ENCODE assay signal across 19 cellular contexts in the genomic region with DNA sequence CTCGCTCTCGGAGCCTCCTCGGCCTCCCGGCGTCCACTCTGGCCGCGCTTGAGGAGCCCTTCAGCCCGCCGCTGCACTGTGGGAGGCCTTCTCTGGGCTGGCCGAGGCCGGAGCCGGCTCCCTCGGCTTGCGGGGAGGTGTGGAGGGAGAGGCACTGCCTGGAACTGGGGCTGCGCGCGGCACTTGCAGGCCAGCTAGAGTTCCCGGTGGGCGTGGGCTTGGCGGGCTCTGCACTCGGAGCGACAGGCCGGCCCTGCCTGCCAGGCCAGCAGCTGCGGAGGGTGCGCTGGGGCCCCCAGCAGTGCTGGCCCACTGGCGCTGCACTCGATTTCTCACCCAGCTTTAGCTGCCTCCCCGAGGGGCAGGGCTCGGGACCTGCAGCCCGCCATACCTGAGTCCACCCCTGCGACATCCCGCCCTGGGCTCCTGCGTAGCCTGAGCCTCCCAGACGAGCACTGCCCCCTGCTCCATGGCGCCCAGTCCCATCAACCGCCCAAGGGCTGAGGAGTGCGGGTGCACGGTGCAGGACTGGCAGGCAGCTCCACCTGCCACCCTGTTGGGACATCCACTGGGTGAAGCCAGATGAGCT.
DNase-seq lines count a peak whose midpoint lies in the region; ATAC-seq and TF ChIP-seq lines count a peak whose summit lies in the region.
"Had no signal": no experiment of that assay in that cellular context is flagged by ENCODE, and none has a peak within 500 bp of the region (broad histone marks: within the 10 kb centered on the region; RNA-seq: fewer than 3 reads in every experiment).

No MANE protein-coding gene starts in this region.

- no peak overlapping the region for H3K4ac ChIP-seq in neuronal stem cell (ENCODE audit: low read length)

- no peak overlapping the region for H3K23ac ChIP-seq in neuronal stem cell (ENCODE audit: low read depth, low read length, poor library complexity)

- 95% methylated on average over 38 of the region's 38 CpGs for WGBS in right cardiac atrium
- WGBS in neuronal stem cell (ENCODE audit: extremely low coverage in 2 of 2, insufficient read length in 2 of 2, insufficient replicate concordance in 1 of 2), 2 donors: no CpG with 5 or more reads among the region's 38 CpGs

- no peak overlapping the region for H2BK12ac ChIP-seq in neuronal stem cell (ENCODE audit: low read length)

- H2AFZ ChIP-seq in neuronal stem cell (ENCODE audit: low read length): no peak overlapping the region
- H2AFZ ChIP-seq: GM23338 had no signal

- no peak overlapping the region for H2BK15ac ChIP-seq in neuronal stem cell (ENCODE audit: low read length)

- peak overlapping the region; percentile 63 for H3K14ac ChIP-seq in neuronal stem cell (ENCODE audit: low read length)

- DNase-seq in NCI-H345 (lab: John Stamatoyannopoulos, UW) (peak; percentile 5), NCI-H345 treated with DMSO at 0.1 percent for 48 hours (lab: John Stamatoyannopoulos, UW; ENCODE audit: unreplicated experiment) (no peak), right cardiac atrium (peak in 2 of 3 donors; percentile 17 to 34), left ventricle myocardium superior (no peak), neuronal stem cell (ENCODE audit: low spot score) (no peak), upper lobe of right lung (no peak), GDM1 (lab: John Stamatoyannopoulos, UW) (no peak)
- DNase-seq: CD4-positive, alpha-beta memory T cell; DMS153; DND-41; EL; H7; HFFc6 had no signal

- no peak overlapping the region for H3K4me2 ChIP-seq in neuronal stem cell (ENCODE audit: insufficient read depth, low read length, poor library complexity, severe bottlenecking)
- H3K4me2 ChIP-seq: A549, BLaER1, GM23338 had no signal

- H3K4me3 ChIP-seq in right cardiac atrium (ENCODE audit: low read length) (no peak overlapping the region), neuronal stem cell (ENCODE audit: low read length in 2 of 2) (no peak overlapping the region), upper lobe of right lung (no peak overlapping the region)
- H3K4me3 ChIP-seq: A549, BLaER1, GM23338 had no signal

- no peak overlapping the region for H2BK5ac ChIP-seq in neuronal stem cell (ENCODE audit: low read length)

- ATAC-seq in right cardiac atrium (no peak), left ventricle myocardium superior (no peak), upper lobe of right lung (peak; percentile 9), GM21576 (IDR thresholded peaks at IDR 0.05; ENCODE audit: unreplicated experiment) (no peak)
- ATAC-seq: A549, GM23338, HCT116 had no signal

- peak overlapping the region; percentile 44 for H3K9ac ChIP-seq in neuronal stem cell (ENCODE audit: low read depth, low read length, poor library complexity)
- H3K9ac ChIP-seq: BLaER1 had no signal

- no peak overlapping the region for H2BK120ac ChIP-seq in neuronal stem cell (ENCODE audit: low read depth, low read length)

- H3K79me1 ChIP-seq in neuronal stem cell (ENCODE audit: low read depth, low read length): no peaks in the 10 kb centered on the region

- no peak overlapping the region for H3K18ac ChIP-seq in neuronal stem cell (ENCODE audit: low read length)

- H4K8ac ChIP-seq in neuronal stem cell (ENCODE audit: low read depth, low read length): no peak overlapping the region

- intact Hi-C loops in right cardiac atrium (cut with DNase I): no loop called here
- intact Hi-C loops in left ventricle myocardium superior (cut with micrococcal nuclease): no loop called here
- intact Hi-C loops in upper lobe of right lung (cut with DNase I): no loop called here

- no peak for TF ChIP-seq CTCF in upper lobe of right lung (IDR thresholded peaks at IDR 0.05)

- H4K91ac ChIP-seq in neuronal stem cell (ENCODE audit: low read depth, low read length, poor library complexity): no peak overlapping the region

- H3K36me3 ChIP-seq in neuronal stem cell (replicated peaks in 1 of 2; ENCODE audit: control insufficient read depth in 2 of 2, insufficient read depth in 2 of 2, low read length in 2 of 2) (no peaks in the 10 kb centered on the region), upper lobe of right lung (no peaks in the 10 kb centered on the region)
- H3K36me3 ChIP-seq: BLaER1 had no signal

- H3K4me1 ChIP-seq in right cardiac atrium (ENCODE audit: control insufficient read depth, insufficient read depth, low read length): no peaks in the 10 kb centered on the region
- H3K4me1 ChIP-seq in neuronal stem cell (ENCODE audit: control insufficient read depth in 2 of 2, insufficient read depth in 1 of 2, low read depth in 1 of 2, low read length in 2 of 2): no peaks in the 10 kb centered on the region
- H3K4me1 ChIP-seq in upper lobe of right lung: no peaks in the 10 kb centered on the region
- H3K4me1 ChIP-seq: A549, BLaER1 had no signal

- no peaks in the 10 kb centered on the region for H3K27me3 ChIP-seq in right cardiac atrium (ENCODE audit: control insufficient read depth, insufficient read depth)
- H3K27me3 ChIP-seq in neuronal stem cell (ENCODE audit: control insufficient read depth in 3 of 3, insufficient read depth in 3 of 3, low read depth in 1 of 3, low read length in 3 of 3): no peaks in the 10 kb centered on the region
- no peaks in the 10 kb centered on the region for H3K27me3 ChIP-seq in upper lobe of right lung
- H3K27me3 ChIP-seq: BLaER1 had no signal

- no peak overlapping the region for H2AK5ac ChIP-seq in neuronal stem cell (ENCODE audit: low read depth, low read length)

- H3K9me3 ChIP-seq in right cardiac atrium (ENCODE audit: control insufficient read depth, low read length) (no peaks in the 10 kb centered on the region), neuronal stem cell (replicated peaks in 1 of 2; ENCODE audit: control insufficient read depth in 2 of 2, insufficient read depth in 1 of 2, low read depth in 1 of 2, low read length in 2 of 2) (no peaks in the 10 kb centered on the region), upper lobe of right lung (no peaks in the 10 kb centered on the region)
- H3K9me3 ChIP-seq: A549 had no signal

- H3K27ac ChIP-seq in right cardiac atrium (ENCODE audit: low read length) (no peak overlapping the region), neuronal stem cell (replicated peaks; ENCODE audit: low read length) (no peak overlapping the region), upper lobe of right lung (no peak overlapping the region)
- H3K27ac ChIP-seq: A549, BLaER1, HL-60 had no signal

Comparison
In these comparisons a context has a peak if more than half of its experiments do, and no peak if none do; other contexts are left out.
1. DNase-seq: peak in NCI-H345 (single experiment) and right cardiac atrium (2 of 3); none in NCI-H345 treated with DMSO at 0.1 percent for 48 hours (single experiment), left ventricle myocardium superior (single experiment), neuronal stem cell (single experiment), upper lobe of right lung (single experiment) and GDM1 (single experiment).